Comparison of ENCODE assay signal across 31 cellular contexts in genomic region chrX:7346021-7346420, GRCh38.
DNase-seq lines count a peak whose midpoint lies in the region; ATAC-seq and TF ChIP-seq lines count a peak whose summit lies in the region.
"Had no signal": no experiment of that assay in that cellular context is flagged by ENCODE, and none has a peak within 500 bp of the region (broad histone marks: within the 10 kb centered on the region; RNA-seq: fewer than 3 reads in every experiment).

No MANE protein-coding gene starts in this region.

- BruUV-seq in IMR-90 (replicated peaks; lab: Mats Ljungman, UMichigan): no TSS peak

- H3K9me3 Mint-ChIP-seq in activated CD8-positive, alpha-beta T cell treated with anti-CD3 and anti-CD28 coated beads for 36 hours: no peaks in the 10 kb centered on the region
- H3K9me3 Mint-ChIP-seq: activated CD4-positive, alpha-beta T cell treated with anti-CD3 and anti-CD28 coated beads, Interleukin-2, amount 10 ng/mL, durations not matched to agents 7 days and 5 days; activated naive CD8-positive, alpha-beta T cell treated with anti-CD3 and anti-CD28 coated beads, Interleukin-2, amount 50 U/mL, for 24 hours; activated T-cell treated with anti-CD3 and anti-CD28 coated beads, Interleukin-2, amount 50 U/mL, for 24 hours; central memory CD8-positive, alpha-beta T cell; endodermal cell; GM23338; memory B cell; T-cell; WTC11 had no signal

- H3K36me3 ChIP-seq in IMR-90 (ENCODE audit: control insufficient read depth, insufficient read depth, low read length): no peaks in the 10 kb centered on the region
- no peaks in the 10 kb centered on the region for H3K36me3 ChIP-seq in fibroblast of lung (ENCODE audit: control insufficient read depth, insufficient read depth, low read length)
- H3K36me3 ChIP-seq in neuronal stem cell (replicated peaks in 1 of 2; ENCODE audit: control insufficient read depth in 2 of 2, insufficient read depth in 2 of 2, low read length in 2 of 2): no peaks in the 10 kb centered on the region
- H3K36me3 ChIP-seq in BE2C: no peaks in the 10 kb centered on the region
- H3K36me3 ChIP-seq: MG63, tibial nerve had no signal

- TF ChIP-seq CTCF in AG10803 (conservative IDR thresholded peaks at IDR 0.05; ENCODE audit: low read length) (no peak), IMR-90 (conservative IDR thresholded peaks at IDR 0.05; ENCODE audit: low read depth, low read length) (no peak), fibroblast of lung (conservative IDR thresholded peaks at IDR 0.05 in 1 of 2, IDR thresholded peaks at IDR 0.05 in 1 of 2; ENCODE audit: low read depth in 1 of 2, low read length in 2 of 2) (no peak), BE2C (IDR thresholded peaks at IDR 0.05; ENCODE audit: low read depth, low read length) (no peak)
- no peak for TF ChIP-seq CTCF in activated CD8-positive, alpha-beta T cell treated with anti-CD3 and anti-CD28 coated beads for 36 hours (IDR thresholded peaks at IDR 0.05)

- in situ Hi-C loops in IMR-90 (cut with MboI; ENCODE audit: low sequenced_read_pairs): no loop called here

- no peak for TF ChIP-seq RAD21 in IMR-90 (IDR thresholded peaks at IDR 0.05; ENCODE audit: low read length)

- H2BK5ac ChIP-seq in IMR-90 (ENCODE audit: low read depth, low read length, poor library complexity, severe bottlenecking) (peak overlapping the region; percentile 77), neuronal stem cell (ENCODE audit: low read length) (no peak overlapping the region)

- H3K4me1 ChIP-seq in IMR-90 (ENCODE audit: control insufficient read depth, insufficient read depth, low read length) (peaks cover 2% of the 10 kb centered on the region; the same call in 1 of the 2 replicates), fibroblast of lung (ENCODE audit: control insufficient read depth, extremely low read depth, insufficient read depth, low read length) (no peaks in the 10 kb centered on the region), neuronal stem cell (ENCODE audit: control insufficient read depth in 2 of 2, insufficient read depth in 1 of 2, low read depth in 1 of 2, low read length in 2 of 2) (peaks cover 0 to 6% of the 10 kb centered on the region in 2 donors), BE2C (no peaks in the 10 kb centered on the region)
- H3K4me1 ChIP-seq: A549, psoas muscle, tibial nerve had no signal

- WGBS in IMR-90 (ENCODE audit: extremely low coverage in 2 of 2, insufficient read length in 1 of 2), 2 experiments: no CpG with 5 or more reads among the region's 1 CpG
- WGBS in neuronal stem cell (ENCODE audit: extremely low coverage in 2 of 2, insufficient read length in 2 of 2, insufficient replicate concordance in 1 of 2), 2 donors: no CpG with 5 or more reads among the region's 1 CpG

- H3K4me3 Mint-ChIP-seq in activated CD8-positive, alpha-beta T cell treated with anti-CD3 and anti-CD28 coated beads for 36 hours: no peak overlapping the region
- H3K4me3 Mint-ChIP-seq: activated CD4-positive, alpha-beta T cell treated with anti-CD3 and anti-CD28 coated beads, Interleukin-2, amount 10 ng/mL, durations not matched to agents 7 days and 5 days; activated naive CD8-positive, alpha-beta T cell treated with anti-CD3 and anti-CD28 coated beads, Interleukin-2, amount 50 U/mL, for 24 hours; activated T-cell treated with anti-CD3 and anti-CD28 coated beads, Interleukin-2, amount 50 U/mL, for 24 hours; central memory CD8-positive, alpha-beta T cell; endodermal cell; GM23338; memory B cell; T-cell; WTC11 had no signal

- no peak overlapping the region for H2AK9ac ChIP-seq in IMR-90 (replicated peaks; ENCODE audit: low read depth, low read length, poor library complexity)

- H4K8ac ChIP-seq in IMR-90 (ENCODE audit: low read depth in 2 of 2, low read length in 2 of 2): peak overlapping the region in 1 of 2 experiments; percentile 60; a peak in 1 of 4 replicates
- H4K8ac ChIP-seq in neuronal stem cell (ENCODE audit: low read depth, low read length): no peak overlapping the region

- DNase-seq in AG10803 (ENCODE audit: low read depth) (peak; percentile 61), IMR-90 (peak; percentile 73), fibroblast of lung (ENCODE audit: low read depth in 2 of 2) (peak; percentile 20 to 32), neuronal stem cell (ENCODE audit: low spot score) (no peak), Right ventricle myocardium inferior (ENCODE audit: missing footprints) (no peak), NAMALWA (ENCODE audit: low spot score) (no peak), BE2C (no peak)
- no peak for DNase-seq in activated CD8-positive, alpha-beta T cell treated with anti-CD3 and anti-CD28 coated beads for 36 hours
- DNase-seq: activated CD4-positive, alpha-beta T cell treated with anti-CD3 and anti-CD28 coated beads, Interleukin-2, amount 10 ng/mL, durations not matched to agents 7 days and 5 days; activated gamma-delta T cell; activated naive CD8-positive, alpha-beta T cell treated with anti-CD3 and anti-CD28 coated beads, Interleukin-2, amount 50 U/mL, for 24 hours; activated T-cell treated with anti-CD3 and anti-CD28 coated beads, Interleukin-2, amount 50 U/mL, for 24 hours; dermis blood vessel endothelial cell; endodermal cell; MG63; NCI-H1930; NCI-H510A treated with DMSO at 0.1 percent for 48 hours; psoas muscle; RPMI8226; stimulated activated CD4-positive, alpha-beta T cell treated with anti-CD3 and anti-CD28 coated beads, Interleukin-4, amount 100 ng/mL, for 24 hours; T-cell had no signal

- H2AFZ ChIP-seq in IMR-90 (replicated peaks; ENCODE audit: low read length, poor library complexity): no peak overlapping the region
- H2AFZ ChIP-seq in fibroblast of lung (ENCODE audit: low read length): no peak overlapping the region
- peak overlapping the region; percentile 72 for H2AFZ ChIP-seq in neuronal stem cell (ENCODE audit: low read length)
- H2AFZ ChIP-seq: GM23338 had no signal

- H4K91ac ChIP-seq in IMR-90 (ENCODE audit: insufficient read depth, low read depth, low read length) (no peak overlapping the region), neuronal stem cell (ENCODE audit: low read depth, low read length, poor library complexity) (no peak overlapping the region)

- no peak overlapping the region for H4K5ac ChIP-seq in IMR-90 (ENCODE audit: low read depth, low read length)

- H2BK12ac ChIP-seq in neuronal stem cell (ENCODE audit: low read length): no peak overlapping the region

- H2AK5ac ChIP-seq in IMR-90 (ENCODE audit: low read depth, low read length): no peak overlapping the region
- H2AK5ac ChIP-seq in neuronal stem cell (ENCODE audit: low read depth, low read length): no peak overlapping the region

- POLR2A ChIA-PET in IMR-90 (lab: Charles Lee; ENCODE audit: unreplicated experiment): no interaction called here
- POLR2A ChIA-PET in activated CD8-positive, alpha-beta T cell treated with anti-CD3 and anti-CD28 coated beads for 36 hours (lab: Charles Lee): no interaction called here

- CTCF ChIA-PET in IMR-90 (lab: Yijun Ruan, JAX): no interaction called here
- CTCF ChIA-PET in activated CD8-positive, alpha-beta T cell treated with anti-CD3 and anti-CD28 coated beads for 36 hours (lab: Charles Lee): no interaction called here

- H3K27me3 ChIP-seq in IMR-90 (ENCODE audit: control insufficient read depth, insufficient read depth, low read length) (no peaks in the 10 kb centered on the region), fibroblast of lung (ENCODE audit: control insufficient read depth, insufficient read depth, low read length) (no peaks in the 10 kb centered on the region), neuronal stem cell (ENCODE audit: control insufficient read depth in 3 of 3, insufficient read depth in 3 of 3, low read depth in 1 of 3, low read length in 3 of 3) (no peaks in the 10 kb centered on the region), BE2C (no peaks in the 10 kb centered on the region)
- H3K27me3 ChIP-seq: BLaER1 treated with 17β-estradiol and CSF1 and Interleukin-3, amounts not matched to agents 10 nM and 100 nM; MG63; tibial nerve had no signal

- intact Hi-C loops in IMR-90 (cut with micrococcal nuclease) (no loop called here), Right ventricle myocardium inferior (cut with DNase I) (no loop called here)
- intact Hi-C loops in activated CD8-positive, alpha-beta T cell treated with anti-CD3 and anti-CD28 coated beads for 36 hours (cut with micrococcal nuclease): no loop called here

- H3K36me3 Mint-ChIP-seq in activated CD8-positive, alpha-beta T cell treated with anti-CD3 and anti-CD28 coated beads for 36 hours (ENCODE audit: low read depth): no peaks in the 10 kb centered on the region
- H3K36me3 Mint-ChIP-seq: WTC11 had no signal

- dilution Hi-C loops in IMR-90 (cut with HindIII; ENCODE audit: low sequenced_read_pairs, unreplicated experiment): no loop called here

- H3K18ac ChIP-seq in IMR-90 (ENCODE audit: low read depth, low read length) (peak overlapping the region; percentile 41; the same call in 1 of the 2 replicates), neuronal stem cell (ENCODE audit: low read length) (no peak overlapping the region)

- H3K4me3 ChIP-seq in AG10803 (ENCODE audit: low read length) (no peak overlapping the region), IMR-90 (ENCODE audit: insufficient read depth, low read depth, low read length) (no peak overlapping the region), fibroblast of lung (replicated peaks in 1 of 4; ENCODE audit: control extremely low read depth in 1 of 4, insufficient read depth in 1 of 4, low read depth in 3 of 4, low read length in 4 of 4) (no peak overlapping the region), neuronal stem cell (ENCODE audit: low read length in 2 of 2) (no peak overlapping the region), BE2C (ENCODE audit: low read depth, low read length) (no peak overlapping the region)
- H3K4me3 ChIP-seq: A549; BLaER1 treated with 17β-estradiol and CSF1 and Interleukin-3, amounts not matched to agents 10 nM and 100 nM; GM23338; K562; MG63; psoas muscle; tibial nerve had no signal

- no peak overlapping the region for H3K27ac Mint-ChIP-seq in activated CD8-positive, alpha-beta T cell treated with anti-CD3 and anti-CD28 coated beads for 36 hours
- H3K27ac Mint-ChIP-seq: activated CD4-positive, alpha-beta T cell treated with anti-CD3 and anti-CD28 coated beads, Interleukin-2, amount 10 ng/mL, durations not matched to agents 7 days and 5 days; activated naive CD8-positive, alpha-beta T cell treated with anti-CD3 and anti-CD28 coated beads, Interleukin-2, amount 50 U/mL, for 24 hours; activated T-cell treated with anti-CD3 and anti-CD28 coated beads, Interleukin-2, amount 50 U/mL, for 24 hours; endodermal cell; GM23338; memory B cell; T-cell; WTC11 had no signal

- H3K4ac ChIP-seq in IMR-90 (ENCODE audit: low read depth, low read length) (no peak overlapping the region), neuronal stem cell (ENCODE audit: low read length) (no peak overlapping the region)

- H2BK120ac ChIP-seq in IMR-90 (ENCODE audit: low read depth, low read length): peak overlapping the region; percentile 27
- no peak overlapping the region for H2BK120ac ChIP-seq in neuronal stem cell (ENCODE audit: low read depth, low read length)

- TF ChIP-seq POLR2A in IMR-90 (IDR thresholded peaks at IDR 0.05; ENCODE audit: low read depth, low read length): no peak

- ATAC-seq in IMR-90 (ENCODE audit: low read depth) (peak; percentile 70), Right ventricle myocardium inferior (no peak)
- no peak for ATAC-seq in activated CD8-positive, alpha-beta T cell treated with anti-CD3 and anti-CD28 coated beads for 36 hours
- ATAC-seq: A549; activated naive CD8-positive, alpha-beta T cell treated with anti-CD3 and anti-CD28 coated beads, Interleukin-2, amount 50 U/mL, for 24 hours; GM23338; K562; left lobe of liver; psoas muscle; sciatic nerve; T-cell; WTC11 had no signal

- H3K27me3 Mint-ChIP-seq in activated CD8-positive, alpha-beta T cell treated with anti-CD3 and anti-CD28 coated beads for 36 hours: no peaks in the 10 kb centered on the region
- H3K27me3 Mint-ChIP-seq: activated CD4-positive, alpha-beta T cell treated with anti-CD3 and anti-CD28 coated beads, Interleukin-2, amount 10 ng/mL, durations not matched to agents 7 days and 5 days; activated naive CD8-positive, alpha-beta T cell treated with anti-CD3 and anti-CD28 coated beads, Interleukin-2, amount 50 U/mL, for 24 hours; activated T-cell treated with anti-CD3 and anti-CD28 coated beads, Interleukin-2, amount 50 U/mL, for 24 hours; central memory CD8-positive, alpha-beta T cell; memory B cell; T-cell had no signal

- H3K23ac ChIP-seq in IMR-90 (ENCODE audit: low read depth, low read length) (no peak overlapping the region), neuronal stem cell (ENCODE audit: low read depth, low read length, poor library complexity) (no peak overlapping the region)

- H3K9me3 ChIP-seq in IMR-90 (ENCODE audit: control insufficient read depth, insufficient read depth, low read length) (peaks cover 2% of the 10 kb centered on the region; the same call in 1 of the 2 replicates), fibroblast of lung (ENCODE audit: control insufficient read depth, insufficient read depth, low read depth, low read length) (no peaks in the 10 kb centered on the region), neuronal stem cell (replicated peaks in 1 of 2; ENCODE audit: control insufficient read depth in 2 of 2, insufficient read depth in 1 of 2, low read depth in 1 of 2, low read length in 2 of 2) (no peaks in the 10 kb centered on the region), BE2C (no peaks in the 10 kb centered on the region)
- H3K9me3 ChIP-seq: A549, MG63, psoas muscle, tibial nerve had no signal

- no peak overlapping the region for H3K9ac ChIP-seq in IMR-90 (ENCODE audit: low read depth, low read length)
- no peak overlapping the region for H3K9ac ChIP-seq in fibroblast of lung (ENCODE audit: insufficient read depth, low read length)
- no peak overlapping the region for H3K9ac ChIP-seq in neuronal stem cell (ENCODE audit: low read depth, low read length, poor library complexity)
- H3K9ac ChIP-seq: BLaER1 treated with 17β-estradiol and CSF1 and Interleukin-3, amounts not matched to agents 10 nM and 100 nM had no signal

- H2BK20ac ChIP-seq in IMR-90 (ENCODE audit: low read depth, low read length): no peak overlapping the region

- H3K79me2 ChIP-seq in fibroblast of lung (ENCODE audit: control insufficient read depth, insufficient read depth, low read length): no peaks in the 10 kb centered on the region

- H4K20me1 ChIP-seq in IMR-90 (ENCODE audit: insufficient read depth, low read length): no peaks in the 10 kb centered on the region
- H4K20me1 ChIP-seq in fibroblast of lung (ENCODE audit: control insufficient read depth, extremely low read depth, insufficient read depth, low read length): no peaks in the 10 kb centered on the region
- H4K20me1 ChIP-seq: BLaER1 treated with 17β-estradiol and CSF1 and Interleukin-3, amounts not matched to agents 10 nM and 100 nM had no signal

- H3K14ac ChIP-seq in IMR-90 (replicated peaks; ENCODE audit: low read depth, low read length) (no peak overlapping the region), neuronal stem cell (ENCODE audit: low read length) (no peak overlapping the region)

- H3K4me2 ChIP-seq in IMR-90 (ENCODE audit: low read depth, low read length) (no peak overlapping the region), fibroblast of lung (ENCODE audit: extremely low read depth, insufficient read depth, low read length) (no peak overlapping the region), neuronal stem cell (ENCODE audit: insufficient read depth, low read length, poor library complexity, severe bottlenecking) (no peak overlapping the region)
- H3K4me2 ChIP-seq: A549; BLaER1 treated with 17β-estradiol and CSF1 and Interleukin-3, amounts not matched to agents 10 nM and 100 nM; GM23338 had no signal

- no peaks in the 10 kb centered on the region for H3K9me1 ChIP-seq in IMR-90 (ENCODE audit: insufficient read depth, low read length)

- H3K4me1 Mint-ChIP-seq in activated CD8-positive, alpha-beta T cell treated with anti-CD3 and anti-CD28 coated beads for 36 hours (ENCODE audit: low read depth): no peaks in the 10 kb centered on the region
- H3K4me1 Mint-ChIP-seq: activated CD4-positive, alpha-beta T cell treated with anti-CD3 and anti-CD28 coated beads, Interleukin-2, amount 10 ng/mL, durations not matched to agents 7 days and 5 days; activated naive CD8-positive, alpha-beta T cell treated with anti-CD3 and anti-CD28 coated beads, Interleukin-2, amount 50 U/mL, for 24 hours; central memory CD8-positive, alpha-beta T cell; endodermal cell; memory B cell; T-cell had no signal

- no peak overlapping the region; the same call in 2 of the 3 replicates for H2BK15ac ChIP-seq in IMR-90 (ENCODE audit: low read depth, low read length)
- no peak overlapping the region for H2BK15ac ChIP-seq in neuronal stem cell (ENCODE audit: low read length)

- H3K56ac ChIP-seq in IMR-90 (ENCODE audit: extremely low read depth, insufficient read depth, low read length): no peak overlapping the region

- H3K79me1 ChIP-seq in IMR-90 (ENCODE audit: low read depth in 1 of 2, low read length in 2 of 2) (no peaks in the 10 kb centered on the region), neuronal stem cell (ENCODE audit: low read depth, low read length) (no peaks in the 10 kb centered on the region)

- H3K27ac ChIP-seq in IMR-90 (ENCODE audit: insufficient read depth, low read length): 0 out of 2 replicates have a peak overlapping the region, but pooled peaks have one; percentile 20
- peak overlapping the region; percentile 39 for H3K27ac ChIP-seq in fibroblast of lung (ENCODE audit: insufficient read depth, low read length)
- H3K27ac ChIP-seq in neuronal stem cell (replicated peaks; ENCODE audit: low read length): no peak overlapping the region
- H3K27ac ChIP-seq: A549; BLaER1 treated with 17β-estradiol and CSF1 and Interleukin-3, amounts not matched to agents 10 nM and 100 nM; psoas muscle; tibial nerve had no signal

Comparison
In these comparisons a context has a peak if more than half of its experiments do, and no peak if none do; other contexts are left out.
1. DNase-seq: peak in AG10803 (single experiment), IMR-90 (single experiment) and fibroblast of lung (2 of 2); none in neuronal stem cell (single experiment), activated CD8-positive, alpha-beta T cell treated with anti-CD3 and anti-CD28 coated beads for 36 hours (single experiment), Right ventricle myocardium inferior (single experiment), NAMALWA (single experiment) and BE2C (single experiment).